Comparison of ENCODE assay signal across 8 cellular contexts in the genomic region with DNA sequence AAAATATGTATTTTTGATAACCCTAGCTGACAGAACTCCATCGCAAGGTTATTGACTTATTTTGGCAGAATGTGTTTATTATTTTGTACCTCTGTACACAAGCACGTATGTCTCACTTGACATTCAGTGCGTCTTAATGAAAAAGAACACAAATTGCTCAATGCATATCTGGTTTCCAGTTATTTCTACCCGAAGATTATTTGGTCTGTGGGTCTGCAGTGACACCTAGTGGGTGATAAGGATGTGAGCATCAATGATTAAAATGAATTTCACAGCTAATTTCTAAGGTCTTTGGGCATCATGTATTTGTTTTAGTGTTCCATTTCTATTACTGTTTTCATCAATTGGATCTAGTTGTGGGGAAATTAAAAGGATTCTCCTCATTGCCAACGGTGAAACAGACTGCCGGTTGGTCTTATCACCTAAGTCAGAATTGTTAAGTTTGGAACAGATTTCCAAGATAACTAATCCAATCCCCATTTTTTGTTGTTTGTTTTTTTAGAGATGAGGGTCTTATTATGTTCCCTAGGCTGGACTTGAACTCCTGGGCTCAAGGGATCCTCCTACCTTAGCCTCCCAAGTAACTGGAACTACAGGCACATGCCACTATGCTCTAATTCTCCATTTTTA. TPM values are rescaled to one million over a fixed set of nuclear protein-coding genes. Genes with fewer than 3 reads are reported as not detected.
DNase-seq lines count a peak whose midpoint lies in the region; ATAC-seq and TF ChIP-seq lines count a peak whose summit lies in the region.

No MANE protein-coding gene starts in this region.

- no peak overlapping the region for H2AFZ ChIP-seq in OCI-LY1 (ENCODE audit: low read length)

- H3K27me3 ChIP-seq in HL-60 (ENCODE audit: insufficient read depth, poor library complexity, severe bottlenecking) (no peaks in the 10 kb centered on the region), OCI-LY1 (ENCODE audit: insufficient read depth, low read length) (no peaks in the 10 kb centered on the region)

- H3K9ac ChIP-seq in OCI-LY1 (ENCODE audit: low read length), result no peak overlapping the region

- no peaks in the 10 kb centered on the region for H3K79me2 ChIP-seq in OCI-LY1 (ENCODE audit: insufficient read depth, low read length)

- BruUV-seq in Calu3 (replicated peaks; lab: Mats Ljungman, UMichigan), result no TSS peak

- H3K4me1 Mint-ChIP-seq in Calu3 (ENCODE audit: low read depth, unreplicated experiment), result no peaks in the 10 kb centered on the region
- H3K4me1 Mint-ChIP-seq in activated naive CD8-positive, alpha-beta T cell (ENCODE audit: low read depth), result peaks cover 14% of the 10 kb centered on the region
- H3K4me1 Mint-ChIP-seq in glutamatergic neuron (ENCODE audit: low read depth, unreplicated experiment), result no peaks in the 10 kb centered on the region

- no peaks in the 10 kb centered on the region for H4K20me1 ChIP-seq in OCI-LY1 (ENCODE audit: insufficient read depth, low read length)

- H3K4me1 ChIP-seq in OCI-LY1 (ENCODE audit: insufficient read depth, low read length, severe bottlenecking), result no peaks in the 10 kb centered on the region

- H3F3A ChIP-seq in OCI-LY1 (ENCODE audit: insufficient read depth, low read length), result no peaks in the 10 kb centered on the region

- H3K27ac Mint-ChIP-seq in Calu3 (ENCODE audit: unreplicated experiment) (no peak overlapping the region), glutamatergic neuron (ENCODE audit: unreplicated experiment) (no peak overlapping the region)
- peak overlapping the region; percentile 25 for H3K27ac Mint-ChIP-seq in activated naive CD8-positive, alpha-beta T cell

- H3K27me3 Mint-ChIP-seq in Calu3 (ENCODE audit: unreplicated experiment), result no peaks in the 10 kb centered on the region
- H3K27me3 Mint-ChIP-seq in activated naive CD8-positive, alpha-beta T cell, result no peaks in the 10 kb centered on the region
- H3K27me3 Mint-ChIP-seq in glutamatergic neuron (ENCODE audit: unreplicated experiment), result no peaks in the 10 kb centered on the region

- no peaks in the 10 kb centered on the region for H3K9me3 ChIP-seq in OCI-LY1 (ENCODE audit: low read length)

- H3K9me3 Mint-ChIP-seq in Calu3 (ENCODE audit: low read depth, unreplicated experiment) (no peaks in the 10 kb centered on the region), glutamatergic neuron (ENCODE audit: unreplicated experiment) (no peaks in the 10 kb centered on the region)
- H3K9me3 Mint-ChIP-seq in activated naive CD8-positive, alpha-beta T cell (ENCODE audit: low read depth), result no peaks in the 10 kb centered on the region

- CTCF ChIA-PET in Calu3 (lab: Charles Lee), result interaction anchor here (0.6 to 1.6 kb wide), 5 partner anchors 23 to 562 kb away, joined by 3 to 9 read pairs (median 6); no protein-coding TSS in a partner anchor

- H3K36me3 Mint-ChIP-seq in Calu3 (ENCODE audit: insufficient read depth, unreplicated experiment) (peaks cover 6% of the 10 kb centered on the region), glutamatergic neuron (ENCODE audit: unreplicated experiment) (no peaks in the 10 kb centered on the region)
- H3K36me3 Mint-ChIP-seq in activated naive CD8-positive, alpha-beta T cell, result peaks cover 3% of the 10 kb centered on the region

- no peaks in the 10 kb centered on the region for H3K9me2 ChIP-seq in OCI-LY1 (ENCODE audit: low read depth, low read length)

- H3K4me3 Mint-ChIP-seq in Calu3 (ENCODE audit: low read depth, unreplicated experiment) (no peak overlapping the region), glutamatergic neuron (ENCODE audit: unreplicated experiment) (no peak overlapping the region)
- no peak overlapping the region for H3K4me3 Mint-ChIP-seq in activated naive CD8-positive, alpha-beta T cell

- DNase-seq in Calu3, result peak; percentile 17
- DNase-seq in HL-60 (ENCODE audit: low read depth in 1 of 2, low spot score in 1 of 2), result peak; percentile 60 to 70
- DNase-seq in glutamatergic neuron, result no peak
- no peak for DNase-seq in retinal pigment epithelial cell (ENCODE audit: low read depth)

- peaks cover 47% of the 10 kb centered on the region for H3K36me3 ChIP-seq in OCI-LY1 (ENCODE audit: insufficient read depth, low read length)

- no peak overlapping the region for H3K27ac ChIP-seq in HL-60 (replicated peaks)
- H3K27ac ChIP-seq in OCI-LY1 (ENCODE audit: low read depth, low read length, poor library complexity, severe bottlenecking), result no peak overlapping the region

- TF ChIP-seq CTCF in Calu3 (IDR thresholded peaks at IDR 0.05; ENCODE audit: unreplicated experiment), result peak; percentile 38
- peak; percentile 71 for TF ChIP-seq CTCF in HL-60 (IDR thresholded peaks at IDR 0.05; ENCODE audit: insufficient read depth, low read length)
- TF ChIP-seq CTCF in OCI-LY1 (IDR thresholded peaks at IDR 0.05; ENCODE audit: low read length), result peak; percentile 85
- peak; percentile 77 for TF ChIP-seq CTCF in glutamatergic neuron (IDR thresholded peaks at IDR 0.05; ENCODE audit: partially characterized antibody, unreplicated experiment)
- TF ChIP-seq CTCF in retinal pigment epithelial cell (conservative IDR thresholded peaks at IDR 0.05; ENCODE audit: low read depth, low read length), result peak; percentile 78

- intact Hi-C loops in Calu3 (cut with micrococcal nuclease; ENCODE audit: unreplicated experiment), result loop anchor here (1.0 to 5.0 kb wide), 2 partner anchors 54 to 287 kb away; no protein-coding TSS in a partner anchor

- H3K4me2 ChIP-seq in OCI-LY1 (ENCODE audit: low read length), result no peak overlapping the region

- no peak overlapping the region for H3K4me3 ChIP-seq in HL-60 (replicated peaks; ENCODE audit: insufficient read depth, low read length)
- no peak overlapping the region for H3K4me3 ChIP-seq in OCI-LY1 (ENCODE audit: low read depth, low read length, poor library complexity, severe bottlenecking)
- H3K4me3 ChIP-seq in retinal pigment epithelial cell (ENCODE audit: low read length), result no peak overlapping the region

- ATAC-seq in HG03097 (IDR thresholded peaks at IDR 0.05; ENCODE audit: low FRiP score, unreplicated experiment), result no peak
- no peak for ATAC-seq in GM21360 (IDR thresholded peaks at IDR 0.05; ENCODE audit: unreplicated experiment)

RNA-seq across cellular contexts. Expression of gene DDX20, which starts 13.9 kb away (rescaled TPM):
- total RNA-seq in Calu3 (2022) (8.9 and 9.9 TPM in 2 replicates), glutamatergic neuron (ENCODE audit: unreplicated experiment) (17.3 TPM)

RNA-seq across cellular contexts. Expression of gene INKA2, which starts 30.4 kb away (rescaled TPM):
- 0.07 TPM in 1 of 2 replicates, not detected in the other for total RNA-seq in Calu3 (2022)
- total RNA-seq in glutamatergic neuron (ENCODE audit: unreplicated experiment), result 112 TPM

Comparison
In these comparisons a context has a peak if more than half of its experiments do, and no peak if none do; other contexts are left out.
1. DNase-seq: peak in Calu3 (single experiment) and HL-60 (2 of 2); none in glutamatergic neuron (single experiment) and retinal pigment epithelial cell (single experiment).
2. RNA of gene INKA2, which starts 30.4 kb away (total RNA-seq): 112 TPM in glutamatergic neuron (single experiment); 0.07 TPM in Calu3; every median in the first group is over 10 times any median in the second.
3. Peak in every context shown above with its lines, with median percentiles within 50 percentile points of each other: CTCF ChIP-seq.